1 cellular context compared by ENCODE assay signal in genomic region chr7:69620063-69620462, GRCh38.
TF ChIP-seq lines count a peak whose summit lies in the region.

No MANE protein-coding gene starts in this region.

TF ChIP-seq in GM23338, 12 proteins besides CTCF, POLR2A, EP300 and RAD21 (continued from another document):
- TF ChIP-seq ZNF462 (CRISPR knock-in tag; IDR thresholded peaks at IDR 0.05), result no peak
